ENCODE assay signal across 11 cellular contexts in genomic region chr15:90987561-90988141, GRCh38. TPM values are rescaled to one million over a fixed set of nuclear protein-coding genes. Genes with fewer than 3 reads are reported as not detected.
A peak's percentile ranks its signal among the peaks of the same experiment; 100 is the strongest.
DNase-seq lines count a peak whose midpoint lies in the region; ATAC-seq and TF ChIP-seq lines count a peak whose summit lies in the region.
"Had no signal": no experiment of that assay in that cellular context is flagged by ENCODE, and none has a peak within 500 bp of the region (broad histone marks: within the 10 kb centered on the region; RNA-seq: fewer than 3 reads in every experiment).

No MANE protein-coding gene starts in this region.

- peak overlapping the region; percentile 74 for H3K27ac Mint-ChIP-seq in HFFc6
- H3K27ac Mint-ChIP-seq: CD4-positive, alpha-beta T cell had no signal

- H3K4me3 Mint-ChIP-seq in HFFc6, result peak overlapping the region; percentile 52
- H3K4me3 Mint-ChIP-seq: CD4-positive, alpha-beta T cell had no signal

- no peak overlapping the region for H2AFZ ChIP-seq in SU-DHL-6 (ENCODE audit: low read depth, low read length, severe bottlenecking)

- intact Hi-C loops in left lung (cut with DNase I), result no loop called here

- H3K4me3 ChIP-seq in SU-DHL-6 (ENCODE audit: insufficient read depth, low read length, poor library complexity, severe bottlenecking) (peak overlapping the region; percentile 19), left lung (no peak overlapping the region)

- ATAC-seq in left lung (peak; percentile 40), GM18505 (IDR thresholded peaks at IDR 0.05; ENCODE audit: unreplicated experiment) (no peak)

- no peaks in the 10 kb centered on the region for H3K27me3 Mint-ChIP-seq in HFFc6 (ENCODE audit: insufficient read depth)
- H3K27me3 Mint-ChIP-seq: CD4-positive, alpha-beta T cell had no signal

- H3K36me3 ChIP-seq in SU-DHL-6 (ENCODE audit: low read length) (peaks cover 15% of the 10 kb centered on the region), left lung (no peaks in the 10 kb centered on the region)

- H3K9me2 ChIP-seq in SU-DHL-6 (replicated peaks; ENCODE audit: insufficient read depth, low read length), result no peaks in the 10 kb centered on the region

- peak overlapping the region; percentile 38 for H3K9ac ChIP-seq in SU-DHL-6 (ENCODE audit: low read length)

- peaks cover 99% of the 10 kb centered on the region for H3K79me2 ChIP-seq in SU-DHL-6 (ENCODE audit: insufficient read depth, low read length)

- H3F3A ChIP-seq in SU-DHL-6 (ENCODE audit: insufficient read depth), result peaks cover 17% of the 10 kb centered on the region

- H3K4me2 ChIP-seq in SU-DHL-6 (ENCODE audit: low read depth, low read length, poor library complexity, severe bottlenecking), result peak overlapping the region; percentile 66

- H4K20me1 ChIP-seq in SU-DHL-6 (ENCODE audit: low read depth, low read length), result peaks cover 6% of the 10 kb centered on the region; the same call in 1 of the 2 replicates

- no peaks in the 10 kb centered on the region for H3K9me3 Mint-ChIP-seq in HFFc6
- H3K9me3 Mint-ChIP-seq: CD4-positive, alpha-beta T cell had no signal

- DNase-seq in COLO829 (ENCODE audit: low spot score), result peak; percentile 48
- no peak for DNase-seq in HFFc6
- DNase-seq in left lung, result no peak
- no peak for DNase-seq in NCI-H82 (lab: John Stamatoyannopoulos, UW)
- DNase-seq in SHP77 (lab: John Stamatoyannopoulos, UW), result no peak
- DNase-seq in HuH-7 (ENCODE audit: low spot score), result no peak
- DNase-seq: activated CD4-positive, alpha-beta T cell treated with anti-CD3 and anti-CD28 coated beads for 48 hours; activated gamma-delta T cell treated with Interleukin-2 at 50 U/mL for 16 hours; CD4-positive, alpha-beta T cell had no signal

- H3K36me3 Mint-ChIP-seq in HFFc6 (ENCODE audit: low read depth), result peaks cover 31% of the 10 kb centered on the region

- H3K9me3 ChIP-seq in SU-DHL-6 (ENCODE audit: insufficient read depth, low read length), result no peaks in the 10 kb centered on the region
- no peaks in the 10 kb centered on the region for H3K9me3 ChIP-seq in left lung

- H3K27me3 ChIP-seq in SU-DHL-6 (ENCODE audit: low read length) (no peaks in the 10 kb centered on the region), left lung (no peaks in the 10 kb centered on the region)

- no peak for TF ChIP-seq POLR2A in GM18505 (IDR thresholded peaks at IDR 0.05; ENCODE audit: borderline replicate concordance, extremely low read depth, insufficient read depth, insufficient read length)

- H3K4me1 Mint-ChIP-seq in HFFc6 (ENCODE audit: low read depth), result peaks cover 44% of the 10 kb centered on the region

- H3K27ac ChIP-seq in SU-DHL-6 (ENCODE audit: low read depth, low read length), result peak overlapping the region; percentile 57
- H3K27ac ChIP-seq in left lung, result no peak overlapping the region

- peaks cover 0 to 14% of the 10 kb centered on the region in 2 donors for H3K4me1 ChIP-seq in left lung

- TF ChIP-seq CTCF in HFFc6 (IDR thresholded peaks at IDR 0.05) (no peak), SU-DHL-6 (IDR thresholded peaks at IDR 0.05; ENCODE audit: insufficient read depth, low read length, poor library complexity, severe bottlenecking) (no peak), left lung (IDR thresholded peaks at IDR 0.05) (no peak)

RNA-seq across cellular contexts. Expression of gene PRC1, which starts 6.7 kb away (rescaled TPM):
- total RNA-seq in HFFc6 (2021; fragmentation: NEBNext Ultra II Directional; extraction: Animal tissue kit (Norgen Biotek cat#: 25700)), result 100 to 1,000 TPM in 5 of 6 experiments, 10 to 100 TPM in 1; 85.5 to 210 (median 189) TPM
- 10 to 100 TPM; 10.4 to 31.2 TPM for total RNA-seq in left lung

RNA-seq across cellular contexts. Expression of gene RCCD1, which starts 33.0 kb away (rescaled TPM):
- 10 to 100 TPM; 13.7 to 16.4 (median 14.2) TPM for total RNA-seq in HFFc6 (2021; fragmentation: NEBNext Ultra II Directional; extraction: Animal tissue kit (Norgen Biotek cat#: 25700))
- 10 to 100 TPM in 1 of 2 donors, 1 to 10 TPM in 1; 9.8 to 12.5 TPM for total RNA-seq in left lung

RNA-seq across cellular contexts. Expression of gene VPS33B, which starts 34.7 kb away (rescaled TPM):
- 10 to 100 TPM; 12.7 to 18.8 (median 16.2) TPM for total RNA-seq in HFFc6 (2021; fragmentation: NEBNext Ultra II Directional; extraction: Animal tissue kit (Norgen Biotek cat#: 25700))
- total RNA-seq in left lung, result 10 to 100 TPM; 11.8 to 16.6 TPM

RNA-seq across cellular contexts. Expression of gene UNC45A, which starts 52.6 kb away (rescaled TPM):
- 10 to 100 TPM; 65.3 to 77.5 (median 72.1) TPM for total RNA-seq in HFFc6 (2021; fragmentation: NEBNext Ultra II Directional; extraction: Animal tissue kit (Norgen Biotek cat#: 25700))
- 10 to 100 TPM; 62.3 to 74.4 TPM for total RNA-seq in left lung

RNA-seq across cellular contexts. Expression of gene HDDC3, which starts 55.3 kb away (rescaled TPM):
- 10 to 100 TPM; 11.2 to 15.7 (median 13.5) TPM for total RNA-seq in HFFc6 (2021; fragmentation: NEBNext Ultra II Directional; extraction: Animal tissue kit (Norgen Biotek cat#: 25700))
- total RNA-seq in left lung, result 10 to 100 TPM; 12.4 to 13.5 TPM
